In genomic region chr7:123534383-123535260, GRCh38 we compare ENCODE assay signal across 8 cellular contexts. TPM values are rescaled to one million over a fixed set of nuclear protein-coding genes. Genes with fewer than 3 reads are reported as not detected.
A peak's percentile ranks its signal among the peaks of the same experiment; 100 is the strongest.
DNase-seq lines count a peak whose midpoint lies in the region; ATAC-seq and TF ChIP-seq lines count a peak whose summit lies in the region.

Gene IQUB, minus strand, starts transcription at chr7:123534595. Its CDS starts 22,255 bp downstream, at chr7:123512340.

- TF ChIP-seq CTCF in GM20000 (IDR thresholded peaks at IDR 0.05; ENCODE audit: extremely low read depth, missing control alignments), result no peak

- no peaks in the 10 kb centered on the region for H3K27me3 ChIP-seq in mesenchymal stem cell (ENCODE audit: control insufficient read depth in 1 of 2, insufficient read depth in 1 of 2, low read length in 2 of 2)

- peaks cover 6 to 8% of the 10 kb centered on the region in 2 donors for H3K27me3 Mint-ChIP-seq in effector memory CD8-positive, alpha-beta T cell

- peak within 1 kb of the TSS; percentile 94 to 97 for H3K18ac ChIP-seq in mesenchymal stem cell (ENCODE audit: low read depth in 1 of 2, low read length in 2 of 2)

- no peaks in the 10 kb centered on the region for H3K79me1 ChIP-seq in mesenchymal stem cell (replicated peaks; ENCODE audit: low read length, poor library complexity, severe bottlenecking)

- DNase-seq in CMK (ENCODE audit: low read depth), result peak; percentile 86
- DNase-seq in GM20000 (ENCODE audit: low spot score), result peak; percentile 95
- peak; percentile 99 for DNase-seq in HT-29 (ENCODE audit: low spot score)
- peak; percentile 75 for DNase-seq in NK-92 treated with Interleukin-12 subunit alpha and Interleukin-12 subunit beta, amount 100 ng/mL, for 24 hours (lab: John Stamatoyannopoulos, UW)
- DNase-seq in activated CD8-positive, alpha-beta memory T cell treated with anti-CD3 and anti-CD28 coated beads for 48 hours (ENCODE audit: low read depth in 2 of 3, low spot score in 2 of 3), result peak; percentile 78 to 94 (median 92)
- peak; percentile 83 to 90 (median 88) for DNase-seq in effector memory CD8-positive, alpha-beta T cell
- DNase-seq in mesenchymal stem cell, result peak; percentile 97
- peak; percentile 89 for DNase-seq in stimulated activated CD8-positive, alpha-beta memory T cell treated with anti-CD3 and anti-CD28 coated beads, Interleukin-12 subunit alpha, Interleukin-12 subunit beta, amount 100 ng/mL, for 24 hours (ENCODE audit: extremely low read depth)

- peak within 1 kb of the TSS; percentile 78 to 95 for H3K4me3 ChIP-seq in mesenchymal stem cell (ENCODE audit: insufficient read depth in 1 of 2, low read depth in 1 of 2, low read length in 2 of 2)

- H2BK12ac ChIP-seq in mesenchymal stem cell (ENCODE audit: low read length in 2 of 2), result peak within 1 kb of the TSS in 1 of 2 experiments; percentile 54

- ATAC-seq in effector memory CD8-positive, alpha-beta T cell (replicated peaks), result peak; percentile 79

- H3K4me1 Mint-ChIP-seq in effector memory CD8-positive, alpha-beta T cell (ENCODE audit: low read depth in 2 of 2), result peaks cover 13 to 29% of the 10 kb centered on the region in 2 donors

- H3K4ac ChIP-seq in mesenchymal stem cell (ENCODE audit: low read depth in 1 of 2, low read length in 2 of 2), result peak within 1 kb of the TSS in 1 of 2 experiments; percentile 78

- peak within 1 kb of the TSS; percentile 93 to 94 for H3K4me3 Mint-ChIP-seq in effector memory CD8-positive, alpha-beta T cell

- peak within 1 kb of the TSS; percentile 66 for H2AFZ ChIP-seq in mesenchymal stem cell (ENCODE audit: low read depth, low read length)

- peak within 1 kb of the TSS; percentile 51 for H3K4me2 ChIP-seq in mesenchymal stem cell (ENCODE audit: low read length, poor library complexity, severe bottlenecking)

- peak within 1 kb of the TSS; percentile 93 for H3K27ac Mint-ChIP-seq in effector memory CD8-positive, alpha-beta T cell

- peak within 1 kb of the TSS; percentile 93 for H3K9ac ChIP-seq in mesenchymal stem cell (ENCODE audit: low read length)

- peak within 1 kb of the TSS; percentile 98 for H2BK15ac ChIP-seq in mesenchymal stem cell (ENCODE audit: low read depth, poor library complexity, severe bottlenecking)

- no peaks in the 10 kb centered on the region for H3K9me3 Mint-ChIP-seq in effector memory CD8-positive, alpha-beta T cell

- WGBS in mesenchymal stem cell, result 2% methylated on average over 46 of the region's 54 CpGs

- H3K9me3 ChIP-seq in mesenchymal stem cell (ENCODE audit: control insufficient read depth, low read length), result no peaks in the 10 kb centered on the region

- H2AK5ac ChIP-seq in mesenchymal stem cell (ENCODE audit: low read length, severe bottlenecking), result no peak within 1 kb of the TSS

- peak within 1 kb of the TSS in 1 of 2 experiments; percentile 89 for H3K23ac ChIP-seq in mesenchymal stem cell (ENCODE audit: low read length in 2 of 2)

- H3K27ac ChIP-seq in mesenchymal stem cell (ENCODE audit: low read length, poor library complexity, severe bottlenecking), result peak within 1 kb of the TSS; percentile 93

- H3K36me3 ChIP-seq in mesenchymal stem cell (ENCODE audit: control insufficient read depth in 1 of 2, insufficient read depth in 2 of 2, low read depth in 1 of 2, low read length in 2 of 2), result no peaks in the 10 kb centered on the region

- H4K8ac ChIP-seq in mesenchymal stem cell (ENCODE audit: low read length), result peak within 1 kb of the TSS; percentile 94

- H3K36me3 Mint-ChIP-seq in effector memory CD8-positive, alpha-beta T cell (ENCODE audit: insufficient read depth), result peaks cover 12% of the 10 kb centered on the region

- peak within 1 kb of the TSS; percentile 92 for H4K91ac ChIP-seq in mesenchymal stem cell (ENCODE audit: low read length)

- H2BK5ac ChIP-seq in mesenchymal stem cell (ENCODE audit: low read depth, low read length, poor library complexity, severe bottlenecking), result peak within 1 kb of the TSS; percentile 96

- peak within 1 kb of the TSS in 1 of 2 experiments; percentile 92 for H3K14ac ChIP-seq in mesenchymal stem cell (ENCODE audit: low read length in 2 of 2)

- H2BK120ac ChIP-seq in mesenchymal stem cell (ENCODE audit: low read depth, low read length), result peak within 1 kb of the TSS; percentile 73

- H3K4me1 ChIP-seq in mesenchymal stem cell (ENCODE audit: control insufficient read depth, insufficient read depth, low read depth, low read length), result no peaks in the 10 kb centered on the region

RNA-seq across cellular contexts. Expression of gene IQUB, which starts in this region (rescaled TPM):
- total RNA-seq in HT-29 (2014; rRNA removed; shearing (Covaris generic)), result 0.05 and 0.50 TPM in 2 replicates
- polyA plus RNA-seq in mesenchymal stem cell (2013, experiment 1 of 2), result 0.55 TPM
- 0.62 TPM for polyA plus RNA-seq in mesenchymal stem cell (2013, experiment 2 of 2)

Comparison
In these comparisons a context has a peak if more than half of its experiments do, and no peak if none do; other contexts are left out.
1. Peak in every context shown above with its lines: DNase-seq, ATAC-seq, H3K4me3 ChIP-seq and H3K27ac ChIP-seq.
2. Peak in DNase-seq in HT-29; RNA of the gene not detected or under 1 TPM.